In the genomic region with DNA sequence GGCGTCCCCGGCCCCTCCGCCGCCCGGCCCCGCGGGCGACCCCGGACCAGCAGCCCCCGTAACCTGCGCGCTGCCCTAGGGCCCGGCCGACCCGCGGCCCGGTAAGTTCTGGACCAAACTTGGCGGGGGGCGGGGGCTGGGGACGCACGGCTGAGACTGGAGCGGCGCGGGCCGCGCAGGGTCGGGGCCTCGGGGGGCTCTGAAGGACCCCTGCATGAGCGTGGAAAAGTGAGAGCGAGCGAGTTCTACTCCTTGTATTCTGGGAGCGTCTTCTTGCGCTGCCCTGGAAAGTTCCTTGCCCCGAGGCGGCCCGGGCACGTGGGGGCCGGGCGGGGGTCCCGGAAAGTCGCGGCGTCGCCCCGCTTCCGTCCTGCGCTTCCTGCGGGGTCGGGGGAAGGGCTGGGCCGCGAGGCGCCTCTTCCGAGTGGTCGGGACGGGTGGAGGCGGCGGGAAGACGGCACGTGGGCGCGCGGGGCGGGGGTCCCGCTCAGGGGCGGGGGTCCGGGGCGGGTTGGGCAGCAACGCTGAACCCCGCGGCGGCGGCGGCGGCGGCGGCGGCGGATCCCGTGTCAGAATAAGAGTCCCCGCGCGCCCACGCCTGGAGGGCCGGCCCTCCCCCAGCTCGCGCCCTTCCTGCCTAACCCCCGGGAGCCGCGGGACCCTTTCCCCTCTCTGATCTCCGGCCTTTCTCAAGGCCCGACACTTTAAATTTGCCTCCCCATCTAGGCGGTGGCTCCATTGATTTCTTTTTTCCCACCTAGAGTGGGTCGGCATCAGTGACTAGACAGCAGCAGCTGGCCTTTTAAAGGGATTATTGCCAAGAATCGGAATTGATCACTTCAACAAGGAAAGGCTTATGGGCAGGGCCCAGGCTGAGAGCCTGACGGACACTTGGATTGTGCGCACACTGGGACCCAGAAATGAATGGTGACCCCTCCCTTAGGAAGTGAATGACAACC, we compare ENCODE assay signal across 8 cellular contexts. TPM values are rescaled to one million over a fixed set of nuclear protein-coding genes. Genes with fewer than 3 reads are reported as not detected.
A peak's percentile ranks its signal among the peaks of the same experiment; 100 is the strongest.
DNase-seq lines count a peak whose midpoint lies in the region; ATAC-seq and TF ChIP-seq lines count a peak whose summit lies in the region.

No MANE protein-coding gene starts in this region.

- no peak for TF ChIP-seq CTCF in HFFc6 (IDR thresholded peaks at IDR 0.05)
- TF ChIP-seq CTCF in nephron progenitor cell (IDR thresholded peaks at IDR 0.05) = no peak

- H3K4me1 ChIP-seq in aorta (ENCODE audit: control insufficient read depth in 1 of 2, insufficient read depth in 2 of 2, low read length in 2 of 2) = peaks cover 1 to 9% of the 10 kb centered on the region in 2 donors

- H3K27ac Mint-ChIP-seq in HFFc6 = peak overlapping the region; percentile 97
- peak overlapping the region; percentile 96 for H3K27ac Mint-ChIP-seq in nephron progenitor cell

- peak overlapping the region in 1 of 2 donors; percentile 28 for H3K27ac ChIP-seq in aorta (ENCODE audit: low read depth in 1 of 2, low read length in 2 of 2)

- H3K27me3 ChIP-seq in aorta (ENCODE audit: control insufficient read depth in 1 of 2, insufficient read depth in 2 of 2, low read length in 1 of 2) = no peaks in the 10 kb centered on the region

- 1% methylated on average over 52 to 96 of the region's 96 CpGs for WGBS in aorta, 2 donors

- intact Hi-C loops in aorta (cut with DNase I) = loop anchor here (1.0 to 5.0 kb wide), 4 partner anchors 19 to 81 kb away; no protein-coding TSS in a partner anchor

- H3K36me3 ChIP-seq in aorta (ENCODE audit: control insufficient read depth in 1 of 2, insufficient read depth in 2 of 2, low read length in 1 of 2) = no peaks in the 10 kb centered on the region

- H3K4me1 Mint-ChIP-seq in HFFc6 (ENCODE audit: low read depth) (peaks cover 75% of the 10 kb centered on the region), nephron progenitor cell (peaks cover 74% of the 10 kb centered on the region)

- H3K9me3 ChIP-seq in aorta (ENCODE audit: control insufficient read depth, low read length) = no peaks in the 10 kb centered on the region

- H3K36me3 Mint-ChIP-seq in HFFc6 (ENCODE audit: low read depth) (peaks cover 4% of the 10 kb centered on the region; the same call in 1 of the 2 replicates), nephron progenitor cell (ENCODE audit: low read depth) (peaks cover 3% of the 10 kb centered on the region)

- H3K9me3 Mint-ChIP-seq in HFFc6 = no peaks in the 10 kb centered on the region
- no peaks in the 10 kb centered on the region for H3K9me3 Mint-ChIP-seq in nephron progenitor cell

- DNase-seq in ELR (ENCODE audit: low read depth) (peak; percentile 67), HFFc6 (peak; percentile 30), NCI-H524 (lab: John Stamatoyannopoulos, UW) (peak; percentile 45 to 73), activated T-cell treated with anti-CD3 and anti-CD28 coated beads for 48 hours (ENCODE audit: low read depth) (peak; percentile 59), fibroblast of gingiva (ENCODE audit: low read depth) (peak; percentile 54), nephron progenitor cell (peak; percentile 76), aorta (peak; percentile 65 to 86), T1000 (lab: John Stamatoyannopoulos, UW) (no peak)

- H3K27me3 Mint-ChIP-seq in HFFc6 (ENCODE audit: insufficient read depth) = peaks cover 2% of the 10 kb centered on the region
- peaks cover 7% of the 10 kb centered on the region for H3K27me3 Mint-ChIP-seq in nephron progenitor cell (ENCODE audit: low read depth, poor library complexity)

- H3K4me3 Mint-ChIP-seq in HFFc6 (peak overlapping the region; percentile 99), nephron progenitor cell (peak overlapping the region; percentile 97)

- ATAC-seq in aorta (ENCODE audit: low FRiP score) = no peak

- H3K4me3 ChIP-seq in aorta (ENCODE audit: low read length in 2 of 2) = peak overlapping the region; percentile 91 to 99

RNA-seq across cellular contexts. Expression of a gene that starts 0.7 kb away (rescaled TPM):
- 100 to 1,000 TPM; 107 to 123 (median 112) TPM for total RNA-seq in HFFc6 (2021; fragmentation: NEBNext Ultra II Directional; extraction: Animal tissue kit (Norgen Biotek cat#: 25700))
- 10 to 100 TPM; 78.6 to 86.7 TPM for total RNA-seq in aorta
- polyA plus RNA-seq in aorta = 10 to 100 TPM; 17.9 to 22.7 TPM
